ENCODE assay signal across 1 cellular context in genomic region chr2:208033701-208034502, GRCh38.
TF ChIP-seq lines count a peak whose summit lies in the region.

No MANE protein-coding gene starts in this region.

TF ChIP-seq in K562, 482 proteins besides CTCF, POLR2A, EP300 and RAD21 (continued from another document):
- TF ChIP-seq STAT6 (CRISPR knock-in tag; IDR thresholded peaks at IDR 0.05) = no peak
- no peak for TF ChIP-seq HNRNPLL (IDR thresholded peaks at IDR 0.05; ENCODE audit: low read depth, low read length, poor library complexity, severe bottlenecking)
- no peak for TF ChIP-seq U2AF2 (optimal IDR thresholded peaks at IDR 0.05; ENCODE audit: low read depth, low read length)
- no peak for TF ChIP-seq BCOR (IDR thresholded peaks at IDR 0.05)
- peak; percentile 13; the same call in 1 of the 2 replicates for TF ChIP-seq MYC (IDR thresholded peaks at IDR 0.05; ENCODE audit: low read depth, low read length)
- TF ChIP-seq MYC (CRISPR knock-in tag; IDR thresholded peaks at IDR 0.05; ENCODE audit: borderline replicate concordance, low read depth) = no peak
- TF ChIP-seq PKNOX1 (IDR thresholded peaks at IDR 0.05) = peak; percentile 53
- TF ChIP-seq GTF2A2 (tag; IDR thresholded peaks at IDR 0.05) = no peak
- TF ChIP-seq ZNF121 (CRISPR knock-in tag; conservative IDR thresholded peaks at IDR 0.05) = no peak
- no peak for TF ChIP-seq MTA3 (IDR thresholded peaks at IDR 0.05; ENCODE audit: borderline replicate concordance)
- TF ChIP-seq ZNF696 (CRISPR knock-in tag; conservative IDR thresholded peaks at IDR 0.05) = no peak
- TF ChIP-seq ATF1 (CRISPR knock-in tag; IDR thresholded peaks at IDR 0.05) = no peak
- TF ChIP-seq ATF1 (tag; IDR thresholded peaks at IDR 0.05) = peak; percentile 46
- no peak for TF ChIP-seq ILF3 (IDR thresholded peaks at IDR 0.05; ENCODE audit: borderline replicate concordance)
- no peak for TF ChIP-seq CGGBP1 (CRISPR knock-in tag; IDR thresholded peaks at IDR 0.05)
- no peak for TF ChIP-seq ZNF57 (CRISPR knock-in tag; IDR thresholded peaks at IDR 0.05)
- no peak for TF ChIP-seq ELF2 (CRISPR knock-in tag; IDR thresholded peaks at IDR 0.05)
- TF ChIP-seq CBFA2T2 (conservative IDR thresholded peaks at IDR 0.05) = no peak
- TF ChIP-seq SUPT5H (IDR thresholded peaks at IDR 0.05) = no peak
- TF ChIP-seq ELF1 (tag; IDR thresholded peaks at IDR 0.05) = no peak
